ENCODE assay signal across 8 cellular contexts in the genomic region with DNA sequence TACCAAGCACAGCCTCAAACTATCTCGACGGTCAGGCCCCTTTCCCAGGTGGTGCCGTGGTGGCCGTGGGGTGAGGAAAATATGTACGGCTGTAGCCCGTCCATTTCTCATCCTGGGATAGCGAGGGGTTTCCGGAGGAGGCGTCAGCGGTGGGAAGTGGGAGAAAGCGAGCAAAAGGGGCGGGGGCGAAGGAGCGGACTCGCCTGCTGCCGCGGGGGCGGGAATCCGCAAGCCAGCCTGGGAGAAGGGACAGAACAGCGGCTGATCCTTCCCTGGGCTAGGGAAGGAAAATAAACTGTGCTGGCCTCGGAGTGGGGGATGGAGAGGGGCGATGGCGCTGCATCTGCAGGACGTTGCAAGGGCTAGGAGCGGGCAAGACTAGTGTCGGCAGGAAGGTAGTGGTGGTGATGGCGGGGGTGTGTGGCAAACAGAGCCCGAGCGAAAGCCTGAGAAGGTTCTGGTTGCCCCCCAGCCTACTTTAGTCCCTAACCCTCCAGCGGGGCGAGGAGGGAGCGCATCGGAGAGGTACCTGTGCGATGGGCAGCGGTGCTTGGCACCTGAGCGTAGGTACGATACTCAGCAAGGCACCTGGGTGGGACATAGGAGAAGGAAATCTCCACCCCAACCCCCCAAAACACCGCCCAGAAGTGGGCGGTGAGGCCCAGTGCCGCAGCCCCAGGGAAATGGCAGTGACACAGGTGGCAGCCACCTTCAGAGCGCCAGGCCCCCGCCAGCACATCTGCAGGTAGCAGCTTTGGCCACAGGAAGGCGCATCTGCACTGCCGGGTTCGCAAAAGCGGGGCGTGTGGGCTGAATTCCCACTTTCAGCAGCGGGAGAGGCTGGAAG. TPM values are rescaled to one million over a fixed set of nuclear protein-coding genes. Genes with fewer than 3 reads are reported as not detected.
DNase-seq lines count a peak whose midpoint lies in the region; ATAC-seq and TF ChIP-seq lines count a peak whose summit lies in the region.

No MANE protein-coding gene starts in this region.

- no peaks in the 10 kb centered on the region for H3K36me3 Mint-ChIP-seq in glutamatergic neuron (ENCODE audit: unreplicated experiment)

- no peak overlapping the region for H3K27ac Mint-ChIP-seq in glutamatergic neuron (ENCODE audit: unreplicated experiment)

- H3K27me3 ChIP-seq in skeletal muscle satellite cell (ENCODE audit: control insufficient read depth, insufficient read depth, low read length) = peaks cover 78% of the 10 kb centered on the region

- H3K36me3 ChIP-seq in skeletal muscle satellite cell (ENCODE audit: insufficient read depth, low read length) = no peaks in the 10 kb centered on the region

- DNase-seq in DMS79 treated with DMSO at 0.1 percent for 48 hours (lab: John Stamatoyannopoulos, UW) (peak; percentile 17), DMS79 (lab: John Stamatoyannopoulos, UW) (no peak), M059J (ENCODE audit: low read depth) (peak; percentile 52), glutamatergic neuron (peak; percentile 78)

- peak overlapping the region; percentile 35 for H3K9ac ChIP-seq in skeletal muscle satellite cell (ENCODE audit: low read depth, low read length)

- no peaks in the 10 kb centered on the region for H3K4me1 ChIP-seq in skeletal muscle satellite cell (ENCODE audit: control insufficient read depth, insufficient read depth, low read length)

- peak overlapping the region; percentile 91 for H3K4me3 Mint-ChIP-seq in glutamatergic neuron (ENCODE audit: unreplicated experiment)

- peaks cover 3% of the 10 kb centered on the region for H3K27me3 Mint-ChIP-seq in glutamatergic neuron (ENCODE audit: unreplicated experiment)

- H3K4me3 ChIP-seq in WI38 (ENCODE audit: low read depth, low read length) (peak overlapping the region; percentile 52), skeletal muscle satellite cell (ENCODE audit: low read length) (peak overlapping the region; percentile 69)

- H3K9me3 ChIP-seq in skeletal muscle satellite cell (replicated peaks; ENCODE audit: low read length) = no peaks in the 10 kb centered on the region

- peaks cover 1% of the 10 kb centered on the region for H3K9me3 Mint-ChIP-seq in glutamatergic neuron (ENCODE audit: unreplicated experiment)

- ATAC-seq in GM21576 (IDR thresholded peaks at IDR 0.05; ENCODE audit: unreplicated experiment) (no peak), GM19455 (IDR thresholded peaks at IDR 0.05; ENCODE audit: unreplicated experiment) (no peak)

- peak overlapping the region; percentile 91 for H3K4me2 ChIP-seq in skeletal muscle satellite cell (ENCODE audit: low read length)

- TF ChIP-seq CTCF in WI38 (IDR thresholded peaks at IDR 0.05; ENCODE audit: low read depth, low read length) (peak; percentile 70), glutamatergic neuron (IDR thresholded peaks at IDR 0.05; ENCODE audit: partially characterized antibody, unreplicated experiment) (peak; percentile 69)

- H3K4me1 Mint-ChIP-seq in glutamatergic neuron (ENCODE audit: low read depth, unreplicated experiment) = peaks cover 2% of the 10 kb centered on the region

RNA-seq across cellular contexts. Expression of a gene that starts 49.9 kb away (rescaled TPM):
- 1.2 and 3.1 TPM in 2 replicates for total RNA-seq in M059J (2014; rRNA removed; shearing (Covaris generic))
- total RNA-seq in glutamatergic neuron (ENCODE audit: unreplicated experiment) = not detected
- 65.3 and 88.2 TPM in 2 replicates for total RNA-seq in skeletal muscle satellite cell (2012; rRNA removed)
